In genomic region chr7:38699481-38699880, GRCh38 we compare ENCODE assay signal across 26 cellular contexts.
DNase-seq lines count a peak whose midpoint lies in the region; ATAC-seq, FAIRE-seq and TF ChIP-seq lines count a peak whose summit lies in the region.
"Had no signal": no experiment of that assay in that cellular context is flagged by ENCODE, and none has a peak within 500 bp of the region (broad histone marks: within the 10 kb centered on the region; RNA-seq: fewer than 3 reads in every experiment).

No MANE protein-coding gene starts in this region.

- H2AFZ ChIP-seq in SK-N-SH (ENCODE audit: low read depth) = no peak overlapping the region
- H2AFZ ChIP-seq in fibroblast of lung (ENCODE audit: low read length) = no peak overlapping the region
- H2AFZ ChIP-seq: parathyroid adenoma had no signal

- H3K27ac ChIP-seq in SK-N-SH (ENCODE audit: low read depth in 2 of 2, low read length in 1 of 2) = no peak overlapping the region
- H3K27ac ChIP-seq in fibroblast of lung (ENCODE audit: insufficient read depth, low read length) = no peak overlapping the region
- H3K27ac ChIP-seq: 22Rv1, colonic mucosa, gastroesophageal sphincter, parathyroid adenoma, skin epidermis, upper lobe of left lung had no signal

- no peaks in the 10 kb centered on the region for H3F3A ChIP-seq in SK-N-SH (replicated peaks; ENCODE audit: insufficient read depth)

- no peaks in the 10 kb centered on the region for H3K9me2 ChIP-seq in SK-N-SH

- H3K27me3 ChIP-seq in SK-N-SH (ENCODE audit: insufficient read depth) (peaks cover 6% of the 10 kb centered on the region; the same call in 1 of the 2 replicates), fibroblast of lung (ENCODE audit: control insufficient read depth, insufficient read depth, low read length) (no peaks in the 10 kb centered on the region)
- H3K27me3 ChIP-seq: colonic mucosa, gastroesophageal sphincter, upper lobe of left lung had no signal

- no peak for TF ChIP-seq RAD21 in SK-N-SH (IDR thresholded peaks at IDR 0.05; ENCODE audit: low read length)

- H4K20me1 ChIP-seq in SK-N-SH (ENCODE audit: insufficient read depth) (no peaks in the 10 kb centered on the region), fibroblast of lung (ENCODE audit: control insufficient read depth, extremely low read depth, insufficient read depth, low read length) (no peaks in the 10 kb centered on the region)

- no peak overlapping the region for H3K4me3 ChIP-seq in SK-N-SH (ENCODE audit: low read depth in 2 of 2, low read length in 1 of 2)
- no peak overlapping the region for H3K4me3 ChIP-seq in fibroblast of lung (replicated peaks in 1 of 4; ENCODE audit: control extremely low read depth in 1 of 4, insufficient read depth in 1 of 4, low read depth in 3 of 4, low read length in 4 of 4)
- H3K4me3 ChIP-seq: colonic mucosa, gastroesophageal sphincter, skin epidermis, upper lobe of left lung had no signal

- no peaks in the 10 kb centered on the region for H3K36me3 ChIP-seq in SK-N-SH (replicated peaks in 1 of 2; ENCODE audit: control insufficient read depth in 1 of 2, insufficient read depth in 2 of 2, low read length in 1 of 2)
- H3K36me3 ChIP-seq in fibroblast of lung (ENCODE audit: control insufficient read depth, insufficient read depth, low read length) = no peaks in the 10 kb centered on the region
- H3K36me3 ChIP-seq: colonic mucosa, gastroesophageal sphincter, upper lobe of left lung had no signal

- no peaks in the 10 kb centered on the region for H3K79me2 ChIP-seq in SK-N-SH (ENCODE audit: insufficient read depth)
- H3K79me2 ChIP-seq in fibroblast of lung (ENCODE audit: control insufficient read depth, insufficient read depth, low read length) = no peaks in the 10 kb centered on the region
- H3K79me2 ChIP-seq: parathyroid adenoma had no signal

- H3K4me1 ChIP-seq in SK-N-SH (ENCODE audit: control insufficient read depth in 1 of 2, insufficient read depth in 2 of 2, low read depth in 1 of 2, low read length in 1 of 2) (no peaks in the 10 kb centered on the region), fibroblast of lung (ENCODE audit: control insufficient read depth, extremely low read depth, insufficient read depth, low read length) (no peaks in the 10 kb centered on the region)
- H3K4me1 ChIP-seq: colonic mucosa, parathyroid adenoma, upper lobe of left lung had no signal

- DNase-seq in SK-N-SH (no peak), NCI-H82 treated with DMSO at 0.1 percent for 48 hours (lab: John Stamatoyannopoulos, UW; ENCODE audit: unreplicated experiment) (peak; percentile 66), fibroblast of lung (ENCODE audit: low read depth in 2 of 2) (peak; percentile 14 to 35), urothelium cell line (ENCODE audit: low spot score) (no peak), NCI-H1436 (lab: John Stamatoyannopoulos, UW) (no peak), DMS53 (lab: John Stamatoyannopoulos, UW) (no peak), D341Med (ENCODE audit: low spot score) (no peak)
- DNase-seq: activated CD4-positive, alpha-beta T cell treated with anti-CD3 and anti-CD28 coated beads, Interleukin-2, amount 50 U/mL, for 48 hours; activated naive CD4-positive, alpha-beta T cell treated with Interleukin-2 at 50 U/mL for 16 hours; CD4-positive, CD25-positive, alpha-beta regulatory T cell; colonic mucosa; kidney glomerular epithelial cell; mesenchymal stem cell; naive thymus-derived CD4-positive, alpha-beta T cell; NCI-H1092 treated with DMSO at 0.1 percent for 48 hours; OCI-M1; stimulated activated CD4-positive, alpha-beta T cell treated with anti-CD3 and anti-CD28 coated beads, Interleukin-2, amount 100 ng/mL, for 48 hours; stimulated activated naive CD8-positive, alpha-beta T cell treated with anti-CD3 and anti-CD28 coated beads, Interleukin-15, amount 100 ng/mL, for 72 hours; T-helper 17 cell had no signal

- H3K9me3 ChIP-seq in SK-N-SH (no peaks in the 10 kb centered on the region), fibroblast of lung (ENCODE audit: control insufficient read depth, insufficient read depth, low read depth, low read length) (no peaks in the 10 kb centered on the region)
- H3K9me3 ChIP-seq: colonic mucosa, gastroesophageal sphincter, upper lobe of left lung had no signal

- H3K4me2 ChIP-seq in SK-N-SH = no peak overlapping the region
- H3K4me2 ChIP-seq in fibroblast of lung (ENCODE audit: extremely low read depth, insufficient read depth, low read length) = no peak overlapping the region

- no peak for TF ChIP-seq EP300 in SK-N-SH (IDR thresholded peaks at IDR 0.05; ENCODE audit: borderline replicate concordance in 1 of 2, low read depth in 1 of 2, low read length in 1 of 2)

- ATAC-seq in SK-N-SH treated with all-trans-retinoic acid at 6 μM for 48 hours = peak; percentile 37; the same call in 1 of the 3 replicates
- ATAC-seq: gastroesophageal sphincter; naive thymus-derived CD4-positive, alpha-beta T cell; stimulated activated naive CD8-positive, alpha-beta T cell treated with anti-CD3 and anti-CD28 coated beads, Interleukin-15, amount 100 ng/mL, for 72 hours; T-helper 17 cell had no signal

- H3K9ac ChIP-seq in SK-N-SH (no peak overlapping the region), fibroblast of lung (ENCODE audit: insufficient read depth, low read length) (no peak overlapping the region)
- H3K9ac ChIP-seq: parathyroid adenoma had no signal

- WGBS in SK-N-SH (ENCODE audit: low lambda C conversion rate) = 4% methylated on average over 3 of the region's 3 CpGs

- peak; percentile 13 for FAIRE-seq in urothelium cell line (lab: Jason Lieb, UNC)
- FAIRE-seq: endometrium had no signal

- POLR2A ChIA-PET in SK-N-SH (lab: Yijun Ruan, JAX) = no interaction called here

- CTCF ChIA-PET in SK-N-SH (lab: Yijun Ruan, JAX) = no interaction called here

- no peak for TF ChIP-seq CTCF in SK-N-SH (IDR thresholded peaks at IDR 0.05)
- no peak for TF ChIP-seq CTCF in fibroblast of lung (conservative IDR thresholded peaks at IDR 0.05 in 1 of 2, IDR thresholded peaks at IDR 0.05 in 1 of 2; ENCODE audit: low read depth in 1 of 2, low read length in 2 of 2)

TF ChIP-seq in SK-N-SH treated with all-trans-retinoic acid at 6 μM for 48 hours, 23 proteins besides CTCF, POLR2A, EP300 and RAD21 (continues in another document):
- TF ChIP-seq RARB (CRISPR knock-in tag; IDR thresholded peaks at IDR 0.05) (no peak), OSR1 (CRISPR knock-in tag; IDR thresholded peaks at IDR 0.05) (no peak), ZNF565 (CRISPR knock-in tag; conservative IDR thresholded peaks at IDR 0.05; ENCODE audit: low read depth) (no peak)
- TF ChIP-seq, protein P1, sequence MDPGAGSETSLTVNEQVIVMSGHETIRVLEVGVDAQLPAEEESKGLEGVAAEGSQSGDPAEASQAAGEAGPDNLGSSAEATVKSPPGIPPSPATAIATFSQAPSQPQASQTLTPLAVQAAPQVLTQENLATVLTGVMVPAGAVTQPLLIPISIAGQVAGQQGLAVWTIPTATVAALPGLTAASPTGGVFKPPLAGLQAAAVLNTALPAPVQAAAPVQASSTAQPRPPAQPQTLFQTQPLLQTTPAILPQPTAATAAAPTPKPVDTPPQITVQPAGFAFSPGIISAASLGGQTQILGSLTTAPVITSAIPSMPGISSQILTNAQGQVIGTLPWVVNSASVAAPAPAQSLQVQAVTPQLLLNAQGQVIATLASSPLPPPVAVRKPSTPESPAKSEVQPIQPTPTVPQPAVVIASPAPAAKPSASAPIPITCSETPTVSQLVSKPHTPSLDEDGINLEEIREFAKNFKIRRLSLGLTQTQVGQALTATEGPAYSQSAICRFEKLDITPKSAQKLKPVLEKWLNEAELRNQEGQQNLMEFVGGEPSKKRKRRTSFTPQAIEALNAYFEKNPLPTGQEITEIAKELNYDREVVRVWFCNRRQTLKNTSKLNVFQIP (CRISPR knock-in tag; IDR thresholded peaks at IDR 0.05; ENCODE audit: borderline replicate concordance, low read depth) = no peak

TF ChIP-seq in SK-N-SH, 30 proteins besides CTCF, POLR2A, EP300 and RAD21:
- TF ChIP-seq NRF1 (IDR thresholded peaks at IDR 0.05; ENCODE audit: low read depth, low read length) (no peak), MEF2A (IDR thresholded peaks at IDR 0.05; ENCODE audit: borderline replicate concordance, low read depth) (no peak), REST (IDR thresholded peaks at IDR 0.05; ENCODE audit: low read depth, low read length) (no peak)

Comparison
In these comparisons a context has a peak if more than half of its experiments do, and no peak if none do; other contexts are left out.
1. DNase-seq: peak in NCI-H82 treated with DMSO at 0.1 percent for 48 hours (single experiment) and fibroblast of lung (2 of 2); none in SK-N-SH (single experiment), urothelium cell line (single experiment), NCI-H1436 (single experiment), DMS53 (single experiment) and D341Med (single experiment).